In the genomic region with DNA sequence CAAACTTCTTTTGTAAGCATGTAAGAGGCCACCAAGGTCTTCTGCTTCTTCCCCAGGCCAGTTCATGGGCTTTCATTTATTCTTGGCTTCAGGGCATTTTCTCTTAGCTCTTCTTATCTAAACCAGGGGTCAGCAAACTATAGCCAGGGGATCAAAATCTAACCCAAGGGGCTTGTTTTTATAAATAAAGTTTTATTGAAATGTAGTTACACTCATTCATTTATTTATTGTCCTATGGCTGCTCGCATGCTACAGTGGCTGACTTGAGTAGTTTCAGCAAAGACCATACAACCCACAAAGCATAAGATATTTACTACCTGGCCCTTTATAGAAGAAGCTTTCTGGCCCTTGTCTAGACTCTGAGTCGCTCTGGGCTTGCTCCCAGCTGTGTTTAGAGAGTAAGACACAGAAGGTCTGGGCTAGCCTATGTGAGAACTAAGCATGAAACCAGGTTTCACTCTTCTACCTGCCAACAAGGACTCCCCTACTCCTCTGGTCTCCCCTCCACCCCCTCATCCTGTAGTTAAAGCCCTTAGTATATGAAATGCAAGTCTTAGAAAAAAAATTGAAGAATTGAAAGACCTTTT, we compare ENCODE assay signal across 26 cellular contexts. TPM values are rescaled to one million over a fixed set of nuclear protein-coding genes. Genes with fewer than 3 reads are reported as not detected.
DNase-seq lines count a peak whose midpoint lies in the region; ATAC-seq, FAIRE-seq and TF ChIP-seq lines count a peak whose summit lies in the region.
"Had no signal": no experiment of that assay in that cellular context is flagged by ENCODE, and none has a peak within 500 bp of the region (broad histone marks: within the 10 kb centered on the region; RNA-seq: fewer than 3 reads in every experiment).

No MANE protein-coding gene starts in this region.

- no peak overlapping the region for H3K27ac ChIP-seq in GM12878 (ENCODE audit: control insufficient read depth, insufficient read depth)
- H3K27ac ChIP-seq: colonic mucosa, parathyroid adenoma, PC-9, SJCRH30, upper lobe of right lung had no signal

- in situ Hi-C loops in GM12878 (cut with MboI), result loop anchor here (5.0 kb wide), 1 partner anchor 565 kb away; no protein-coding TSS in a partner anchor

- no peak for TF ChIP-seq POLR2A in GM12878 (IDR thresholded peaks at IDR 0.05; ENCODE audit: low read depth, low read length)

- 50% methylated on average over 2 of the region's 2 CpGs for WGBS in GM12878 (ENCODE audit: insufficient coverage, insufficient replicate concordance, low lambda C conversion rate, missing lambda C conversion rate)

- no peak overlapping the region for H2AFZ ChIP-seq in GM12878 (ENCODE audit: control insufficient read depth, low read depth, low read length)
- H2AFZ ChIP-seq: parathyroid adenoma, PC-9 had no signal

- TF ChIP-seq EP300 in GM12878 (IDR thresholded peaks at IDR 0.05; ENCODE audit: borderline replicate concordance in 1 of 2, control insufficient read depth in 1 of 2, low read depth in 2 of 2, low read length in 2 of 2), result no peak

- no peak for FAIRE-seq in GM12878 (lab: Jason Lieb, UNC)
- FAIRE-seq: endometrium, kidney had no signal

- ATAC-seq in GM19023 (IDR thresholded peaks at IDR 0.05; ENCODE audit: unreplicated experiment), result peak; percentile 44
- peak; percentile 43 for ATAC-seq in GM21723 (IDR thresholded peaks at IDR 0.05; ENCODE audit: unreplicated experiment)
- peak; percentile 44 for ATAC-seq in HG03066 (IDR thresholded peaks at IDR 0.05; ENCODE audit: low read depth, unreplicated experiment)
- no peak for ATAC-seq in GM12878
- ATAC-seq: activated T-cell treated with anti-CD3 and anti-CD28 coated beads, Interleukin-2, amount 50 U/mL, for 4 hours; stimulated activated naive CD8-positive, alpha-beta T cell treated with anti-CD3 and anti-CD28 coated beads, Interleukin-15, amount 100 ng/mL, for 72 hours; T-helper 17 cell; upper lobe of right lung; WTC11 had no signal

- H3K79me2 ChIP-seq in GM12878 (ENCODE audit: control insufficient read depth, insufficient read depth, low read length), result no peaks in the 10 kb centered on the region
- H3K79me2 ChIP-seq: parathyroid adenoma had no signal

- POLR2A ChIA-PET in GM12878 (lab: Charles Lee), result no interaction called here
- POLR2A ChIA-PET in HEK293T (lab: Yijun Ruan, JAX), result no interaction called here

- no peak overlapping the region for H3K4me3 ChIP-seq in GM12878
- H3K4me3 ChIP-seq: colonic mucosa, HAP-1, PC-9, SJCRH30, upper lobe of right lung had no signal

- no peak for TF ChIP-seq CTCF in GM12878 (IDR thresholded peaks at IDR 0.05 in 2 of 3, conservative IDR thresholded peaks at IDR 0.05 in 1 of 3; ENCODE audit: control insufficient read depth in 2 of 3, extremely low read depth in 1 of 3, insufficient read depth in 1 of 3, low read depth in 3 of 3, low read length in 3 of 3)

- H3K36me3 ChIP-seq in GM12878 (ENCODE audit: control insufficient read depth in 2 of 2, insufficient read depth in 2 of 2, low read length in 1 of 2), result no peaks in the 10 kb centered on the region
- H3K36me3 ChIP-seq: colonic mucosa, HAP-1, SJCRH30, upper lobe of right lung had no signal

- H3K4me1 ChIP-seq in GM12878 (ENCODE audit: control insufficient read depth, insufficient read depth, low read length), result peaks cover 12% of the 10 kb centered on the region
- H3K4me1 ChIP-seq: colonic mucosa, HAP-1, parathyroid adenoma, SJCRH30, upper lobe of right lung had no signal

- SMC1A ChIA-PET in GM12878 (lab: Charles Lee; ENCODE audit: uncharacterized antibody, unreplicated experiment), result interaction anchor here (0.6 to 2.6 kb wide), 9 partner anchors 53 to 771 kb away, joined by 3 to 13 read pairs (median 4); no protein-coding TSS in a partner anchor

- CTCF ChIA-PET in GM12878 (lab: Yijun Ruan, JAX) (interaction anchor here (1.0 to 6.0 kb wide), 7 partner anchors 13 to 771 kb away, joined by 3 to 41 read pairs (median 10); no protein-coding TSS in a partner anchor), HEK293T (lab: Yijun Ruan, JAX) (interaction anchor here (0.7 kb wide), 1 partner anchor 22 kb away, joined by 3 read pairs; no protein-coding TSS in a partner anchor)

- RAD21 ChIA-PET in GM12878 (lab: Charles Lee; ENCODE audit: unreplicated experiment), result interaction anchor here (4.5 kb wide), 1 partner anchor 566 kb away, joined by 29 read pairs; no protein-coding TSS in a partner anchor

- no peaks in the 10 kb centered on the region for H3K9me3 ChIP-seq in GM12878 (replicated peaks; ENCODE audit: control insufficient read depth, insufficient read depth, low read length)
- H3K9me3 ChIP-seq: colonic mucosa, HAP-1, SJCRH30, upper lobe of right lung had no signal

- no peak overlapping the region for H3K9ac ChIP-seq in GM12878 (ENCODE audit: control insufficient read depth, insufficient read depth, low read length)
- H3K9ac ChIP-seq: parathyroid adenoma had no signal

- no peaks in the 10 kb centered on the region for H3K27me3 ChIP-seq in GM12878 (replicated peaks in 1 of 2; ENCODE audit: control insufficient read depth in 2 of 2, insufficient read depth in 2 of 2, low read length in 1 of 2)
- H3K27me3 ChIP-seq: colonic mucosa, SJCRH30, upper lobe of right lung had no signal

- intact Hi-C loops in GM12878 (cut with micrococcal nuclease; ENCODE audit: unreplicated experiment), result loop anchor here (5.0 kb wide), 1 partner anchor 660 kb away; no protein-coding TSS in a partner anchor

- no peak for TF ChIP-seq RAD21 in GM12878 (IDR thresholded peaks at IDR 0.05; ENCODE audit: insufficient read depth, low read depth, low read length)

- DNase-seq in GM12878 (ENCODE audit: low read depth, low spot score) (no peak), MV-4-11 (lab: John Stamatoyannopoulos, UW) (no peak), HUDEP-2 (lab: John Stamatoyannopoulos, UW; ENCODE audit: unreplicated experiment in 76 of 76) (no peak), HEK293T (ENCODE audit: extremely low spot score) (no peak)
- DNase-seq: activated CD4-positive, alpha-beta memory T cell treated with anti-CD3 and anti-CD28 coated beads for 36 hours; activated T-cell treated with anti-CD3 and anti-CD28 coated beads, Interleukin-2, amount 50 U/mL, for 4 hours; CD8-positive, alpha-beta memory T cell; colonic mucosa; hippocampal formation; kidney; naive B cell; NCI-H1105 treated with DMSO at 0.1 percent for 48 hours; NCI-H748 treated with DMSO at 0.1 percent for 48 hours; PC-9; SJCRH30; stimulated activated CD4-positive, alpha-beta T cell treated with anti-CD3 and anti-CD28 coated beads, Interleukin-1b, Interleukin-23, amount 100 ng/mL, for 48 hours; stimulated activated naive CD8-positive, alpha-beta T cell treated with anti-CD3 and anti-CD28 coated beads, Interleukin-15, amount 100 ng/mL, for 72 hours; T-helper 17 cell; upper lobe of right lung had no signal

- no peaks in the 10 kb centered on the region for H4K20me1 ChIP-seq in GM12878 (ENCODE audit: control insufficient read depth, insufficient read depth)

- H3K4me2 ChIP-seq in GM12878 (ENCODE audit: control insufficient read depth, insufficient read depth), result no peak overlapping the region
- H3K4me2 ChIP-seq: PC-9 had no signal

- no TSS peak for BruUV-seq in GM12878 (replicated peaks; lab: Mats Ljungman, UMichigan)

TF ChIP-seq in GM12878, 131 proteins besides CTCF, POLR2A, EP300 and RAD21 (continues in another document):
- TF ChIP-seq HDGF (IDR thresholded peaks at IDR 0.05), result no peak

TF ChIP-seq in HEK293T, 16 proteins besides CTCF, POLR2A, EP300 and RAD21:
- TF ChIP-seq CTBP1 (IDR thresholded peaks at IDR 0.05; ENCODE audit: borderline replicate concordance), result no peak
- TF ChIP-seq BHLHE40 (IDR thresholded peaks at IDR 0.05; ENCODE audit: borderline replicate concordance), result no peak

RNA-seq across cellular contexts. Expression of gene KHDC1L, which starts 43.2 kb away (rescaled TPM):
- total RNA-seq in GM12878 (2013; cell fraction: nucleolus; rRNA removed), result not detected in 2 replicates
- total RNA-seq in GM12878 (2014; rRNA removed), result not detected in 2 replicates
- total RNA-seq in GM12878 (2014; rRNA removed; fragmentation: Illumina TruSeq; extraction: Trizol), result not detected in 2 replicates
- total RNA-seq in GM12878 (2021), result not detected in 2 replicates
- polyA plus RNA-seq in GM12878 (2011; ENCODE audit: low read depth), result not detected
- polyA plus RNA-seq in GM12878 (2011; rRNA removed), result 0.12 TPM in 1 of 2 replicates, not detected in the other
- polyA plus RNA-seq in GM12878 (2011; cell fraction: cytosol; rRNA removed), result 0.13 and 0.19 TPM in 2 replicates
- 0.37 TPM in 1 of 2 replicates, not detected in the other for polyA plus RNA-seq in GM12878 (2011; cell fraction: nucleus; rRNA removed)
- polyA plus RNA-seq in GM12878 (2012), result 0.28 TPM in 1 of 2 replicates, not detected in the other
- polyA plus RNA-seq in GM12878 (2014; fragmentation: Illumina TruSeq; extraction: Trizol), result 0.21 TPM in 1 of 2 replicates, not detected in the other
- under 1 TPM; 0.13 to 0.37 TPM for polyA plus RNA-seq in GM12878 (2014; fragmentation: Nextera tagmentation; extraction: Ambion mirVana)
- polyA plus RNA-seq in GM12878 (2014; rRNA removed), result 0.27 TPM in 1 of 2 replicates, not detected in the other
- polyA plus RNA-seq in GM12878 (2016; fragmentation: Nextera tagmentation; extraction: Ambion mirVana), result under 1 TPM in 1 of 2 experiments, not detected in 1; 0.33 TPM
- not detected in 2 replicates for polyA minus RNA-seq in GM12878 (2011; rRNA and poly(A)+ RNA removed)
- not detected in 2 replicates for polyA minus RNA-seq in GM12878 (2011; cell fraction: cytosol; rRNA and poly(A)+ RNA removed)
- polyA minus RNA-seq in GM12878 (2011; cell fraction: nucleus; rRNA and poly(A)+ RNA removed), result not detected in 2 replicates
- total RNA-seq: activated CD4-positive, alpha-beta memory T cell treated with anti-CD3 and anti-CD28 coated beads for 36 hours; activated T-cell treated with anti-CD3 and anti-CD28 coated beads, Interleukin-2, amount 50 U/mL, for 4 hours; colonic mucosa; kidney; SJCRH30; T-helper 17 cell; upper lobe of right lung had no signal
- polyA plus RNA-seq: CD8-positive, alpha-beta memory T cell had no signal
